8 cellular contexts compared by ENCODE assay signal in the genomic region with DNA sequence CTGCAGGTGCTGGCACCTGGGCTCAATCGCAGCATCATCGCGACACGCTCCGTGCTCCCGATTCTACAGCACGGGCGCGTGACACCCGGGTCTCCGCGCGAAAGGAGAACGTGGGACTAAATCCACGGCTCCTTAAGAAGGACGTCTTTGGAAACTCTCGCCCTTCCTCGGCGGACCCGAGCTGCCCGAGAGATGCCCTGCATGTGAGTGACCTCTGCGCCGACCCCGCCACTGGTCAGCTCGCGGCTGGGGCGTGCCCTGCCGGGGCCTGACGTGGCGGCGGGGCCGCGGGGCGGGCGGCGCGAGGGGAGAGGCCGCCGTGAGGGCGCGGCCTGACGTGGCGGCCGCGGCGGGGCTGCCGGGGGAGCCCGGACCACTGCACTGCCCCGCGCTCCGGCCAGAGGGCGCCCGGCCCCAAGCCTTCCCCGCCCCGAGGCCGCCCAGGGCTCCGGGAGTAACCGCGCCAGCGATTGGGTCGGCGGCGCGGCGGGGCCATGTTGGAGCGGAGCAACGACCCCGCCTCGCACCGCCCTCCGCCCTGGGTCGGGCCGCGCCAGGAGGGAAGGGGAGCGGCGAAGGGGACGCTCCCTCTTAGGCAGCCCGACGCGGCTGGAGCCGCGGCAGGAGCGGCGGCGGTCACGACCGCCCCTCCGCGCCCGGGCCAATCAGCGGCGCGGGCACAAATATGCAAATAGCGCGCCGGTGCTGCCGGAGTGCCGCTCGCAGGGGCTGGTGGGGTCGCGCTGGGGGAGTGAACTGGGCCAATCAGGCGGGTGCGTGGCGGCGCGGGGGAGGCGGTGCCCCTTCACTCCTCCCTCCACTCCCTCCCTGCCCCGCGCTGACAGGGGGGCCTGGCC.
DNase-seq lines count a peak whose midpoint lies in the region; ATAC-seq, FAIRE-seq and TF ChIP-seq lines count a peak whose summit lies in the region.

No MANE protein-coding gene starts in this region.

- H3K4me3 ChIP-seq in right atrium auricular region = peak overlapping the region; percentile 86 to 91
- peak overlapping the region; percentile 95 for H3K4me3 ChIP-seq in psoas muscle

- TF ChIP-seq CTCF in GM13977 (IDR thresholded peaks at IDR 0.05; ENCODE audit: extremely low read depth, insufficient read depth, missing control alignments) (peak; percentile 87), right atrium auricular region (IDR thresholded peaks at IDR 0.05) (peak; percentile 71 to 74), psoas muscle (IDR thresholded peaks at IDR 0.05) (peak; percentile 81)

- H3K4me1 ChIP-seq in right atrium auricular region = peaks cover 0 to 35% of the 10 kb centered on the region in 2 donors
- peaks cover 28% of the 10 kb centered on the region for H3K4me1 ChIP-seq in psoas muscle

- ATAC-seq in HG02884 (IDR thresholded peaks at IDR 0.05; ENCODE audit: unreplicated experiment) (peak; percentile 75), T-cell (replicated peaks in 1 of 4) (peak; percentile 90 to 94 (median 92)), psoas muscle (peak; percentile 90 to 94 (median 92))

- POLR2A ChIA-PET in T-cell (lab: Charles Lee) = no interaction called here

- intact Hi-C loops in psoas muscle (cut with DNase I) = loop anchor here (2.0 to 5.0 kb wide), 5 partner anchors 32 to 78 kb away; partner anchors contain the start of gene CHD9 (in 1 of the 2)

- CTCF ChIA-PET in T-cell (lab: Charles Lee) = interaction anchor here in 1 of 2 donors (0.6 to 1.5 kb wide), 2 partner anchors 31 to 74 kb away, joined by 3 to 5 read pairs; no protein-coding TSS in a partner anchor

- H3K4me3 Mint-ChIP-seq in T-cell = peak overlapping the region; percentile 72 to 84 (median 78)

- peak overlapping the region; percentile 79 to 80 for H3K27ac Mint-ChIP-seq in T-cell

- in situ Hi-C loops in GM13977 (cut with MboI; ENCODE audit: low pct_unique_long_range_greater_than_20kb, low sequenced_read_pairs, unreplicated experiment) = no loop called here

- DNase-seq in GM13977 (ENCODE audit: low spot score) = peak; percentile 99
- peak; percentile 97 for DNase-seq in NCI-H146 (lab: John Stamatoyannopoulos, UW)
- DNase-seq in T-cell = peak; percentile 87 to 97 (median 94)
- DNase-seq in amniotic stem cell (lab: John Stamatoyannopoulos, UW) = peak; percentile 99
- DNase-seq in right atrium auricular region (ENCODE audit: low spot score) = peak; percentile 97
- DNase-seq in psoas muscle = peak; percentile 98 to 99
- DNase-seq in urothelium cell line (ENCODE audit: low spot score) = peak; percentile 98

- 0 to 1% (median 0%) methylated on average over 62 to 109 of the region's 109 CpGs for WGBS in psoas muscle, 3 donors

- no peaks in the 10 kb centered on the region for H3K27me3 ChIP-seq in right atrium auricular region
- no peaks in the 10 kb centered on the region for H3K27me3 ChIP-seq in psoas muscle (ENCODE audit: insufficient read depth in 3 of 3, low read length in 2 of 3)

- H3K36me3 Mint-ChIP-seq in T-cell = no peaks in the 10 kb centered on the region

- peak; percentile 91 for FAIRE-seq in urothelium cell line (lab: Jason Lieb, UNC)

- H3K27ac ChIP-seq in right atrium auricular region = peak overlapping the region; percentile 87 to 91
- H3K27ac ChIP-seq in psoas muscle = peak overlapping the region; percentile 94

- no peaks in the 10 kb centered on the region for H3K27me3 Mint-ChIP-seq in T-cell

- H3K9me3 Mint-ChIP-seq in T-cell = no peaks in the 10 kb centered on the region

- peaks cover 13 to 27% (median 15%) of the 10 kb centered on the region in 3 donors for H3K4me1 Mint-ChIP-seq in T-cell

- H3K36me3 ChIP-seq in right atrium auricular region (no peaks in the 10 kb centered on the region), psoas muscle (ENCODE audit: insufficient read depth in 1 of 2, low read depth in 1 of 2) (no peaks in the 10 kb centered on the region)

- no peaks in the 10 kb centered on the region for H3K9me3 ChIP-seq in right atrium auricular region
- no peaks in the 10 kb centered on the region for H3K9me3 ChIP-seq in psoas muscle

Comparison
In these comparisons a context has a peak if more than half of its experiments do, and no peak if none do; other contexts are left out.
1. Peak in every context shown above with its lines: DNase-seq, ATAC-seq, H3K4me3 ChIP-seq and H3K27ac ChIP-seq.